Comparison of ENCODE assay signal across 19 cellular contexts in the genomic region with DNA sequence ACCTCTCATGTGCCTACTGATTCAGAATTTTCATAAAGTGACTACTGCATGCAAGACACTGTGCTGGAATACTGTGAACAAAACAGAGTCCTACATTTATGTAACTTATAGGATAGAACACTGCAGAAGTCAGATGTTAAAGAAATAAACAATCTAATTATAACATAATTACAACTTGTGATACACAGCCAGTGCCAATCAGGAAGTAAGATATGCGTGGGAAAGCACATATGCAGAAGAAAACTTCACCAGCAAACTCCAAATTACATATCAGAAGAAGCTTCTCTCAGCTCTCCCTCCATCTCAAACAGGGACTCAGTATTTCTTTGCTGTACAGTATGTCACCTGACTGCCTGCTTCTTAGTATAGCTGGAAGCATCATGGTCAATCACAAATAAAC.
"Had no signal": no experiment of that assay in that cellular context is flagged by ENCODE, and none has a peak within 500 bp of the region (broad histone marks: within the 10 kb centered on the region; RNA-seq: fewer than 3 reads in every experiment).

No MANE protein-coding gene starts in this region.

- H3K36me3 Mint-ChIP-seq: activated CD8-positive, alpha-beta memory T cell treated with anti-CD3 and anti-CD28 coated beads, Interleukin-2, amount 10 ng/mL, durations not matched to agents 7 days and 5 days; activated naive CD8-positive, alpha-beta T cell treated with anti-CD3 and anti-CD28 coated beads for 36 hours; mesothelial cell of epicardium had no signal

- H3K4me1 Mint-ChIP-seq: mesothelial cell of epicardium, nephron had no signal

- H3K4me3 Mint-ChIP-seq: activated CD4-positive, alpha-beta memory T cell treated with anti-CD3 and anti-CD28 coated beads, Interleukin-2, amount 10 ng/mL, durations not matched to agents 7 days and 5 days; activated CD8-positive, alpha-beta memory T cell treated with anti-CD3 and anti-CD28 coated beads, Interleukin-2, amount 10 ng/mL, durations not matched to agents 7 days and 5 days; activated naive CD8-positive, alpha-beta T cell treated with anti-CD3 and anti-CD28 coated beads for 36 hours; effector memory CD8-positive, alpha-beta T cell; mesothelial cell of epicardium; nephron had no signal

- H3K9me3 ChIP-seq: tibial nerve, vagina had no signal

- H3K27me3 ChIP-seq: cardiac muscle cell, tibial nerve, vagina had no signal

- DNase-seq: activated B cell treated with CpG ODN at 0.5 μM for 24 hours; activated CD4-positive, alpha-beta memory T cell treated with anti-CD3 and anti-CD28 coated beads, Interleukin-2, amount 10 ng/mL, durations not matched to agents 7 days and 5 days; activated CD4-positive, alpha-beta T cell treated with anti-CD3 and anti-CD28 coated beads for 48 hours; activated CD8-positive, alpha-beta memory T cell treated with anti-CD3 and anti-CD28 coated beads, Interleukin-2, amount 10 ng/mL, durations not matched to agents 7 days and 5 days; activated naive CD8-positive, alpha-beta T cell treated with anti-CD3 and anti-CD28 coated beads for 36 hours; amniotic stem cell; effector memory CD8-positive, alpha-beta T cell; foreskin fibroblast; posterior cingulate gyrus; stimulated activated naive CD4-positive, alpha-beta T cell treated with Interleukin-2 at 50 U/mL for 16 hours had no signal

- H3K4me1 ChIP-seq: tibial nerve, vagina had no signal

- H3K27ac Mint-ChIP-seq: activated CD4-positive, alpha-beta memory T cell treated with anti-CD3 and anti-CD28 coated beads, Interleukin-2, amount 10 ng/mL, durations not matched to agents 7 days and 5 days; activated CD8-positive, alpha-beta memory T cell treated with anti-CD3 and anti-CD28 coated beads, Interleukin-2, amount 10 ng/mL, durations not matched to agents 7 days and 5 days; activated naive CD8-positive, alpha-beta T cell treated with anti-CD3 and anti-CD28 coated beads for 36 hours; effector memory CD8-positive, alpha-beta T cell; mesothelial cell of epicardium; nephron had no signal

- FAIRE-seq: keratinocyte had no signal

- H3K4me3 ChIP-seq: cardiac muscle cell, lung, tibial nerve, vagina had no signal

- H3K27ac ChIP-seq: cardiac muscle cell, epithelial cell of prostate, tibial nerve, vagina had no signal

- H3K36me3 ChIP-seq: cardiac muscle cell, tibial nerve, vagina had no signal

- H3K9me3 Mint-ChIP-seq: activated B cell treated with CpG ODN at 0.5 μM for 24 hours; activated CD4-positive, alpha-beta memory T cell treated with anti-CD3 and anti-CD28 coated beads, Interleukin-2, amount 10 ng/mL, durations not matched to agents 7 days and 5 days; activated naive CD8-positive, alpha-beta T cell treated with anti-CD3 and anti-CD28 coated beads for 36 hours; effector memory CD8-positive, alpha-beta T cell; mesothelial cell of epicardium; nephron had no signal

- ATAC-seq: activated CD8-positive, alpha-beta memory T cell treated with anti-CD3 and anti-CD28 coated beads, Interleukin-2, amount 10 ng/mL, durations not matched to agents 7 days and 5 days; effector memory CD8-positive, alpha-beta T cell; left lobe of liver had no signal
